In the genomic region with DNA sequence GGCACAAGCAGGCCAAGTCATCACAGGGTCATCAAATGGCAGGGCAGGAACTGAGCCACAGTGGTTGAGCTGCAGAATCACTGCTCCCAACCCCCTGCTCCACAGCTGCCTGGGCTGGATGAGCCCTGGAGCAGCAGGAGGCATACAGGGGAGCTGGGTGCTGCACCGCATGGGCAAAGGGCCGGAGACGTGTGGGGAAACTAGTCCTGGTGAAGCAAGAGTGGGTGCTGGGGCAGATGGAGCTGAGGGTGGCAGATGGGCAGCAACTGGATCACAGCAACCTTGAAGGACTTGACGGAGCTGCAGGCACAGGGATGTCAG, we compare ENCODE assay signal across 14 cellular contexts. TPM values are rescaled to one million over a fixed set of nuclear protein-coding genes. Genes with fewer than 3 reads are reported as not detected.
A peak's percentile ranks its signal among the peaks of the same experiment; 100 is the strongest.
DNase-seq lines count a peak whose midpoint lies in the region; ATAC-seq and TF ChIP-seq lines count a peak whose summit lies in the region.
"Had no signal": no experiment of that assay in that cellular context is flagged by ENCODE, and none has a peak within 500 bp of the region (broad histone marks: within the 10 kb centered on the region; RNA-seq: fewer than 3 reads in every experiment).

No MANE protein-coding gene starts in this region.

- no peaks in the 10 kb centered on the region for H3K36me3 Mint-ChIP-seq in activated naive CD4-positive, alpha-beta T cell treated with anti-CD3 and anti-CD28 coated beads, Interleukin-2, amount 50 U/mL, for 72 hours
- H3K36me3 Mint-ChIP-seq in chondrocyte (ENCODE audit: low read depth) (no peaks in the 10 kb centered on the region), osteocyte (ENCODE audit: unreplicated experiment) (no peaks in the 10 kb centered on the region)
- peaks cover 12% of the 10 kb centered on the region for H3K36me3 Mint-ChIP-seq in stimulated activated effector memory CD8-positive, alpha-beta T cell treated with anti-CD3 and anti-CD28 coated beads, Interleukin-12 subunit alpha, Interleukin-12 subunit beta, amount 100 ng/mL, for 72 hours

- no peaks in the 10 kb centered on the region for H3K4me1 Mint-ChIP-seq in chondrocyte (ENCODE audit: low read depth)
- peaks cover 24% of the 10 kb centered on the region for H3K4me1 Mint-ChIP-seq in stimulated activated effector memory CD8-positive, alpha-beta T cell treated with anti-CD3 and anti-CD28 coated beads, Interleukin-12 subunit alpha, Interleukin-12 subunit beta, amount 100 ng/mL, for 72 hours
- H3K4me1 Mint-ChIP-seq in osteocyte (ENCODE audit: unreplicated experiment): no peaks in the 10 kb centered on the region

- ATAC-seq in activated naive CD4-positive, alpha-beta T cell treated with anti-CD3 and anti-CD28 coated beads, Interleukin-2, amount 50 U/mL, for 72 hours: no peak
- peak; percentile 59 for ATAC-seq in stimulated activated effector memory CD8-positive, alpha-beta T cell treated with anti-CD3 and anti-CD28 coated beads, Interleukin-12 subunit alpha, Interleukin-12 subunit beta, amount 100 ng/mL, for 72 hours

- H3K9me3 Mint-ChIP-seq in activated naive CD4-positive, alpha-beta T cell treated with anti-CD3 and anti-CD28 coated beads, Interleukin-2, amount 50 U/mL, for 72 hours: no peaks in the 10 kb centered on the region
- H3K9me3 Mint-ChIP-seq in chondrocyte (ENCODE audit: low read depth): no peaks in the 10 kb centered on the region
- no peaks in the 10 kb centered on the region for H3K9me3 Mint-ChIP-seq in stimulated activated effector memory CD8-positive, alpha-beta T cell treated with anti-CD3 and anti-CD28 coated beads, Interleukin-12 subunit alpha, Interleukin-12 subunit beta, amount 100 ng/mL, for 72 hours
- H3K9me3 Mint-ChIP-seq in osteocyte (ENCODE audit: unreplicated experiment): no peaks in the 10 kb centered on the region

- no peak for DNase-seq in activated naive CD4-positive, alpha-beta T cell treated with anti-CD3 and anti-CD28 coated beads, Interleukin-2, amount 50 U/mL, for 72 hours (ENCODE audit: low spot score in 2 of 2)
- no peak for DNase-seq in activated naive CD4-positive, alpha-beta T cell treated with anti-CD3 and anti-CD28 coated beads, Interleukin-2, amount 50 U/mL, for 16 hours
- DNase-seq in HEK293T (ENCODE audit: extremely low spot score) (peak; percentile 3), chondrocyte (ENCODE audit: low spot score) (peak; percentile 65), NCI-H345 treated with DMSO at 0.1 percent for 48 hours (lab: John Stamatoyannopoulos, UW; ENCODE audit: unreplicated experiment) (no peak), H4 (ENCODE audit: low spot score) (no peak), osteocyte (ENCODE audit: extremely low spot score, unreplicated experiment) (no peak)
- no peak for DNase-seq in stimulated activated effector memory CD8-positive, alpha-beta T cell treated with anti-CD3 and anti-CD28 coated beads, Interleukin-12 subunit alpha, Interleukin-12 subunit beta, amount 100 ng/mL, for 72 hours (ENCODE audit: low spot score in 2 of 2)
- DNase-seq: EL, NCI-H1092, NCI-H226, NCI-H774, SIG-M5 had no signal

- CTCF ChIA-PET in HEK293T (lab: Yijun Ruan, JAX): no interaction called here

- no peak overlapping the region for H3K4me3 Mint-ChIP-seq in chondrocyte (ENCODE audit: unreplicated experiment)
- no peak overlapping the region for H3K4me3 Mint-ChIP-seq in stimulated activated effector memory CD8-positive, alpha-beta T cell treated with anti-CD3 and anti-CD28 coated beads, Interleukin-12 subunit alpha, Interleukin-12 subunit beta, amount 100 ng/mL, for 72 hours
- H3K4me3 Mint-ChIP-seq in osteocyte (ENCODE audit: unreplicated experiment): no peak overlapping the region
- H3K4me3 Mint-ChIP-seq: H9 had no signal

- TF ChIP-seq CTCF in chondrocyte (IDR thresholded peaks at IDR 0.05) (no peak), osteocyte (IDR thresholded peaks at IDR 0.05) (no peak)

- peak overlapping the region; percentile 23 to 53 for H3K27ac Mint-ChIP-seq in activated naive CD4-positive, alpha-beta T cell treated with anti-CD3 and anti-CD28 coated beads, Interleukin-2, amount 50 U/mL, for 72 hours
- H3K27ac Mint-ChIP-seq in chondrocyte (ENCODE audit: unreplicated experiment): no peak overlapping the region
- H3K27ac Mint-ChIP-seq in stimulated activated effector memory CD8-positive, alpha-beta T cell treated with anti-CD3 and anti-CD28 coated beads, Interleukin-12 subunit alpha, Interleukin-12 subunit beta, amount 100 ng/mL, for 72 hours: no peak overlapping the region
- no peak overlapping the region for H3K27ac Mint-ChIP-seq in osteocyte (ENCODE audit: unreplicated experiment)
- H3K27ac Mint-ChIP-seq: H9 had no signal

- H3K27me3 Mint-ChIP-seq in chondrocyte (ENCODE audit: low read depth) (peaks cover 26% of the 10 kb centered on the region), osteocyte (ENCODE audit: unreplicated experiment) (peaks cover 27% of the 10 kb centered on the region)

- POLR2A ChIA-PET in HEK293T (lab: Yijun Ruan, JAX): no interaction called here

TF ChIP-seq in HEK293T, 16 proteins besides CTCF, POLR2A, EP300 and RAD21:
- TF ChIP-seq FOXA1 (IDR thresholded peaks at IDR 0.05) (no peak), ELF4 (IDR thresholded peaks at IDR 0.05) (no peak), SUZ12 (IDR thresholded peaks at IDR 0.05) (no peak)

RNA-seq across cellular contexts. Expression of a gene that starts 16.0 kb away (rescaled TPM):
- 100 to 1,000 TPM in 1 of 2 donors, 10 to 100 TPM in 1; 52.0 to 124 TPM for total RNA-seq in activated naive CD4-positive, alpha-beta T cell treated with anti-CD3 and anti-CD28 coated beads, Interleukin-2, amount 50 U/mL, for 72 hours
- total RNA-seq in chondrocyte (69.2 to 78.5 TPM (median 71.6 TPM) in 3 replicates), osteocyte (86.6 and 88.6 TPM in 2 replicates)
- 148 and 152 TPM in 2 replicates for total RNA-seq in H4 (2014; rRNA removed; shearing (Covaris generic))

Comparison
In these comparisons a context has a peak if more than half of its experiments do, and no peak if none do; other contexts are left out.
1. DNase-seq: peak in HEK293T (single experiment) and chondrocyte (single experiment); none in activated naive CD4-positive, alpha-beta T cell treated with anti-CD3 and anti-CD28 coated beads, Interleukin-2, amount 50 U/mL, for 72 hours (0 of 2), activated naive CD4-positive, alpha-beta T cell treated with anti-CD3 and anti-CD28 coated beads, Interleukin-2, amount 50 U/mL, for 16 hours (single experiment), stimulated activated effector memory CD8-positive, alpha-beta T cell treated with anti-CD3 and anti-CD28 coated beads, Interleukin-12 subunit alpha, Interleukin-12 subunit beta, amount 100 ng/mL, for 72 hours (0 of 2), NCI-H345 treated with DMSO at 0.1 percent for 48 hours (single experiment), H4 (single experiment) and osteocyte (single experiment).
2. H3K27ac Mint-ChIP-seq: peak in activated naive CD4-positive, alpha-beta T cell treated with anti-CD3 and anti-CD28 coated beads, Interleukin-2, amount 50 U/mL, for 72 hours (2 of 2); none in chondrocyte (single experiment), stimulated activated effector memory CD8-positive, alpha-beta T cell treated with anti-CD3 and anti-CD28 coated beads, Interleukin-12 subunit alpha, Interleukin-12 subunit beta, amount 100 ng/mL, for 72 hours (single experiment) and osteocyte (single experiment).